Comparison of ENCODE assay signal across 1 cellular context in the genomic region with DNA sequence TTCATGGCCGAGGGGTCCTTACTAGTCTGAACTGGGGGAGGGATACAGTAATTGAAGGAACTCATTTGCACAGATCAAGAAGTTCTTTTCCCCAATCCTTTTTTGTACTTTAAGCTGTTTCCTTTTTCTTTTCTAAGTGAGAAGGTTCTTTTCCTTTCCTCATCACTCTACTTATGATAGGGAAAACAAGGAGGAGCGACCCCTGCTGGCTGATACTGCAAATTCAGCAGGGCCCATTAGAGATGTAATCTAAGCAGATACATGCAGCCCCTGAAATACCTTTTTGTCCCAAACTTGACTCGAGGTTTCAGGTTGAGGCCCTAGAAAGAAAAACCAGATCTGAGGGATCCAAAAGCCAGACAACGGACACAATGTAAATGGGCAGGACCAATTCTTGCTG.
TF ChIP-seq lines count a peak whose summit lies in the region.

No MANE protein-coding gene starts in this region.

TF ChIP-seq in WTC11, 78 proteins besides CTCF, POLR2A, EP300 and RAD21 (continued from another document):
- TF ChIP-seq, protein P1, sequence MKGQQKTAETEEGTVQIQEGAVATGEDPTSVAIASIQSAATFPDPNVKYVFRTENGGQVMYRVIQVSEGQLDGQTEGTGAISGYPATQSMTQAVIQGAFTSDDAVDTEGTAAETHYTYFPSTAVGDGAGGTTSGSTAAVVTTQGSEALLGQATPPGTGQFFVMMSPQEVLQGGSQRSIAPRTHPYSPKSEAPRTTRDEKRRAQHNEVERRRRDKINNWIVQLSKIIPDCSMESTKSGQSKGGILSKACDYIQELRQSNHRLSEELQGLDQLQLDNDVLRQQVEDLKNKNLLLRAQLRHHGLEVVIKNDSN (CRISPR knock-in tag; IDR thresholded peaks at IDR 0.05), result no peak
- TF ChIP-seq ATF1 (CRISPR knock-in tag; IDR thresholded peaks at IDR 0.05), result no peak
- TF ChIP-seq, protein P2, sequence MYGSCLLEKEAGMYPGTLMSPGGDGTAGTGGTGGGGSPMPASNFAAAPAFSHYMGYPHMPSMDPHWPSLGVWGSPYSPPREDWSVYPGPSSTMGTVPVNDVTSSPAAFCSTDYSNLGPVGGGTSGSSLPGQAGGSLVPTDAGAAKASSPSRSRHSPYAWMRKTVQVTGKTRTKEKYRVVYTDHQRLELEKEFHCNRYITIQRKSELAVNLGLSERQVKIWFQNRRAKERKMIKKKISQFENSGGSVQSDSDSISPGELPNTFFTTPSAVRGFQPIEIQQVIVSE (CRISPR knock-in tag; IDR thresholded peaks at IDR 0.05; ENCODE audit: borderline replicate concordance), result no peak
- TF ChIP-seq ZBTB21 (CRISPR knock-in tag; IDR thresholded peaks at IDR 0.05; ENCODE audit: borderline replicate concordance), result no peak
- TF ChIP-seq RORB (CRISPR knock-in tag; IDR thresholded peaks at IDR 0.05), result no peak
- TF ChIP-seq ESRRA (CRISPR knock-in tag; IDR thresholded peaks at IDR 0.05; ENCODE audit: borderline replicate concordance), result no peak
- TF ChIP-seq, protein P3, sequence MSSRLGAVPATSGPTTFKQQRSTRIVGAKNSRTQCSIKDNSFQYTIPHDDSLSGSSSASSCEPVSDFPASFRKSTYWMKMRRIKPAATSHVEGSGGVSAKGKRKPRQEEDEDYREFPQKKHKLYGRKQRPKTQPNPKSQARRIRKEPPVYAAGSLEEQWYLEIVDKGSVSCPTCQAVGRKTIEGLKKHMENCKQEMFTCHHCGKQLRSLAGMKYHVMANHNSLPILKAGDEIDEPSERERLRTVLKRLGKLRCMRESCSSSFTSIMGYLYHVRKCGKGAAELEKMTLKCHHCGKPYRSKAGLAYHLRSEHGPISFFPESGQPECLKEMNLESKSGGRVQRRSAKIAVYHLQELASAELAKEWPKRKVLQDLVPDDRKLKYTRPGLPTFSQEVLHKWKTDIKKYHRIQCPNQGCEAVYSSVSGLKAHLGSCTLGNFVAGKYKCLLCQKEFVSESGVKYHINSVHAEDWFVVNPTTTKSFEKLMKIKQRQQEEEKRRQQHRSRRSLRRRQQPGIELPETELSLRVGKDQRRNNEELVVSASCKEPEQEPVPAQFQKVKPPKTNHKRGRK (CRISPR knock-in tag; IDR thresholded peaks at IDR 0.05; ENCODE audit: borderline replicate concordance), result no peak
- TF ChIP-seq, protein P4, sequence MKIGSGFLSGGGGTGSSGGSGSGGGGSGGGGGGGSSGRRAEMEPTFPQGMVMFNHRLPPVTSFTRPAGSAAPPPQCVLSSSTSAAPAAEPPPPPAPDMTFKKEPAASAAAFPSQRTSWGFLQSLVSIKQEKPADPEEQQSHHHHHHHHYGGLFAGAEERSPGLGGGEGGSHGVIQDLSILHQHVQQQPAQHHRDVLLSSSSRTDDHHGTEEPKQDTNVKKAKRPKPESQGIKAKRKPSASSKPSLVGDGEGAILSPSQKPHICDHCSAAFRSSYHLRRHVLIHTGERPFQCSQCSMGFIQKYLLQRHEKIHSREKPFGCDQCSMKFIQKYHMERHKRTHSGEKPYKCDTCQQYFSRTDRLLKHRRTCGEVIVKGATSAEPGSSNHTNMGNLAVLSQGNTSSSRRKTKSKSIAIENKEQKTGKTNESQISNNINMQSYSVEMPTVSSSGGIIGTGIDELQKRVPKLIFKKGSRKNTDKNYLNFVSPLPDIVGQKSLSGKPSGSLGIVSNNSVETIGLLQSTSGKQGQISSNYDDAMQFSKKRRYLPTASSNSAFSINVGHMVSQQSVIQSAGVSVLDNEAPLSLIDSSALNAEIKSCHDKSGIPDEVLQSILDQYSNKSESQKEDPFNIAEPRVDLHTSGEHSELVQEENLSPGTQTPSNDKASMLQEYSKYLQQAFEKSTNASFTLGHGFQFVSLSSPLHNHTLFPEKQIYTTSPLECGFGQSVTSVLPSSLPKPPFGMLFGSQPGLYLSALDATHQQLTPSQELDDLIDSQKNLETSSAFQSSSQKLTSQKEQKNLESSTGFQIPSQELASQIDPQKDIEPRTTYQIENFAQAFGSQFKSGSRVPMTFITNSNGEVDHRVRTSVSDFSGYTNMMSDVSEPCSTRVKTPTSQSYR (CRISPR knock-in tag; IDR thresholded peaks at IDR 0.05), result no peak
TF ChIP-seq in WTC11: peak in this region for 0.
